In genomic region chr2:240925191-240925575, GRCh38 we compare ENCODE assay signal across 14 cellular contexts. TPM values are rescaled to one million over a fixed set of nuclear protein-coding genes. Genes with fewer than 3 reads are reported as not detected.
DNase-seq lines count a peak whose midpoint lies in the region; ATAC-seq and TF ChIP-seq lines count a peak whose summit lies in the region.
"Had no signal": no experiment of that assay in that cellular context is flagged by ENCODE, and none has a peak within 500 bp of the region (broad histone marks: within the 10 kb centered on the region; RNA-seq: fewer than 3 reads in every experiment).

No MANE protein-coding gene starts in this region.

- H3K14ac ChIP-seq in neuronal stem cell (ENCODE audit: low read length): no peak overlapping the region

- H3K4me2 ChIP-seq in HCT116 (ENCODE audit: low read length): no peak overlapping the region
- no peak overlapping the region for H3K4me2 ChIP-seq in neuronal stem cell (ENCODE audit: insufficient read depth, low read length, poor library complexity, severe bottlenecking)

- H3K9me3 ChIP-seq in HCT116 (ENCODE audit: control insufficient read depth in 1 of 2, insufficient read depth in 1 of 2, low read depth in 1 of 2, low read length in 2 of 2) (no peaks in the 10 kb centered on the region), colonic mucosa (no peaks in the 10 kb centered on the region), neuronal stem cell (replicated peaks in 1 of 2; ENCODE audit: control insufficient read depth in 2 of 2, insufficient read depth in 1 of 2, low read depth in 1 of 2, low read length in 2 of 2) (no peaks in the 10 kb centered on the region)

- H2BK15ac ChIP-seq in neuronal stem cell (ENCODE audit: low read length): no peak overlapping the region

- POLR2A ChIA-PET in HCT116 (lab: Charles Lee): no interaction called here

- DNase-seq in 8988T (peak; percentile 34), HCT116 (ENCODE audit: low read depth, low spot score) (no peak), colonic mucosa (peak; percentile 14), neuronal stem cell (ENCODE audit: low spot score) (no peak), glomerular visceral epithelial cell (ENCODE audit: extremely low spot score) (no peak), DMS153 (lab: John Stamatoyannopoulos, UW) (no peak), UCSD-AML1 (lab: John Stamatoyannopoulos, UW; ENCODE audit: unreplicated experiment) (no peak)
- DNase-seq: EL, Karpas-422 had no signal

- peak; percentile 17; the same call in 1 of the 2 replicates for ATAC-seq in HCT116
- no peak for ATAC-seq in HG02981 (IDR thresholded peaks at IDR 0.05; ENCODE audit: unreplicated experiment)

- WGBS in neuronal stem cell (ENCODE audit: extremely low coverage in 2 of 2, insufficient read length in 2 of 2, insufficient replicate concordance in 1 of 2), 2 donors: no CpG with 5 or more reads among the region's 14 CpGs

- no peaks in the 10 kb centered on the region for H3K79me2 ChIP-seq in HCT116 (ENCODE audit: insufficient read depth, low read length)

- H3K4me1 ChIP-seq in HCT116 (ENCODE audit: control insufficient read depth in 1 of 2, insufficient read depth in 2 of 2, low read length in 2 of 2): peaks cover 5 to 17% of the 10 kb centered on the region in 2 experiments; a peak in 3 of 4 replicates
- H3K4me1 ChIP-seq in colonic mucosa: no peaks in the 10 kb centered on the region
- H3K4me1 ChIP-seq in neuronal stem cell (ENCODE audit: control insufficient read depth in 2 of 2, insufficient read depth in 1 of 2, low read depth in 1 of 2, low read length in 2 of 2): peaks cover 0 to 2% of the 10 kb centered on the region in 2 donors

- H3K27ac ChIP-seq in HCT116 (ENCODE audit: low read depth, low read length) (no peak overlapping the region), colonic mucosa (no peak overlapping the region), neuronal stem cell (replicated peaks; ENCODE audit: low read length) (no peak overlapping the region)

- H3K36me3 ChIP-seq in HCT116 (ENCODE audit: control insufficient read depth in 1 of 2, insufficient read depth in 2 of 2, low read length in 2 of 2): no peaks in the 10 kb centered on the region
- no peaks in the 10 kb centered on the region for H3K36me3 ChIP-seq in colonic mucosa
- no peaks in the 10 kb centered on the region for H3K36me3 ChIP-seq in neuronal stem cell (replicated peaks in 1 of 2; ENCODE audit: control insufficient read depth in 2 of 2, insufficient read depth in 2 of 2, low read length in 2 of 2)

- H3K18ac ChIP-seq in neuronal stem cell (ENCODE audit: low read length): peak overlapping the region; percentile 76

- CTCF ChIA-PET in HCT116 (lab: Charles Lee): interaction anchor here (2.6 kb wide), 1 partner anchor 11 kb away, joined by 6 read pairs; no protein-coding TSS in a partner anchor

- RAD21 ChIA-PET in HCT116 (lab: Charles Lee; ENCODE audit: low non-redundant PET in 1 of 2, low total read pairs in 2 of 2, uncharacterized antibody in 2 of 2, unreplicated experiment in 2 of 2): no interaction called here

- H2BK5ac ChIP-seq in neuronal stem cell (ENCODE audit: low read length): no peak overlapping the region

- BruUV-seq in HCT116 (replicated peaks; lab: Mats Ljungman, UMichigan): no TSS peak

- peak overlapping the region; percentile 22 for H2BK12ac ChIP-seq in neuronal stem cell (ENCODE audit: low read length)

- no peak overlapping the region for H4K8ac ChIP-seq in neuronal stem cell (ENCODE audit: low read depth, low read length)

- no peaks in the 10 kb centered on the region for H4K20me1 ChIP-seq in HCT116 (ENCODE audit: insufficient read depth)

- no peak for TF ChIP-seq POLR2A in HCT116 (IDR thresholded peaks at IDR 0.05; ENCODE audit: borderline replicate concordance, extremely low read depth, insufficient read depth, insufficient read length)

- H3K9ac ChIP-seq in HCT116 (ENCODE audit: low read length) (no peak overlapping the region), colonic mucosa (ENCODE audit: low read depth in 2 of 2, low read length in 2 of 2) (no peak overlapping the region), neuronal stem cell (ENCODE audit: low read depth, low read length, poor library complexity) (peak overlapping the region; percentile 44)

- TF ChIP-seq RAD21 in HCT116 (IDR thresholded peaks at IDR 0.05; ENCODE audit: low read depth): no peak

- no peak overlapping the region for H2AK5ac ChIP-seq in neuronal stem cell (ENCODE audit: low read depth, low read length)

- H3K4me3 ChIP-seq in HCT116 (replicated peaks in 1 of 2; ENCODE audit: low read depth in 1 of 2, low read length in 2 of 2) (no peak overlapping the region), colonic mucosa (no peak overlapping the region), neuronal stem cell (ENCODE audit: low read length in 2 of 2) (no peak overlapping the region)

- H3K9me2 ChIP-seq in HCT116 (ENCODE audit: insufficient read depth): no peaks in the 10 kb centered on the region

- TF ChIP-seq CTCF in HCT116 (IDR thresholded peaks at IDR 0.05 in 2 of 3, conservative IDR thresholded peaks at IDR 0.05 in 1 of 3; ENCODE audit: borderline replicate concordance in 1 of 3, insufficient read depth in 1 of 3, low read depth in 2 of 3, low read length in 2 of 3): no peak
- no peak for TF ChIP-seq CTCF in colonic mucosa (IDR thresholded peaks at IDR 0.05)

- peaks cover 2% of the 10 kb centered on the region for H3K79me1 ChIP-seq in neuronal stem cell (ENCODE audit: low read depth, low read length)

- no peak overlapping the region for H3K4ac ChIP-seq in neuronal stem cell (ENCODE audit: low read length)

- intact Hi-C loops in HCT116 (cut with micrococcal nuclease): no loop called here
- intact Hi-C loops in colonic mucosa (cut with DNase I): no loop called here

- H2AFZ ChIP-seq in HCT116 (ENCODE audit: low read depth, low read length, poor library complexity, severe bottlenecking) (no peak overlapping the region), neuronal stem cell (ENCODE audit: low read length) (no peak overlapping the region)

- no peak overlapping the region for H4K91ac ChIP-seq in neuronal stem cell (ENCODE audit: low read depth, low read length, poor library complexity)

- no peak overlapping the region for H3K23ac ChIP-seq in neuronal stem cell (ENCODE audit: low read depth, low read length, poor library complexity)

- no peak overlapping the region for H2BK120ac ChIP-seq in neuronal stem cell (ENCODE audit: low read depth, low read length)

- H3K27me3 ChIP-seq in HCT116 (ENCODE audit: insufficient read depth, low read length): no peaks in the 10 kb centered on the region
- no peaks in the 10 kb centered on the region for H3K27me3 ChIP-seq in colonic mucosa
- H3K27me3 ChIP-seq in neuronal stem cell (ENCODE audit: control insufficient read depth in 3 of 3, insufficient read depth in 3 of 3, low read depth in 1 of 3, low read length in 3 of 3): peaks cover 0 to 34% (median 0%) of the 10 kb centered on the region in 3 experiments

TF ChIP-seq in HCT116, 20 proteins besides CTCF, POLR2A, EP300 and RAD21 (continues in another document):
- TF ChIP-seq REST (IDR thresholded peaks at IDR 0.05; ENCODE audit: low read depth): no peak
- no peak for TF ChIP-seq SP1 (IDR thresholded peaks at IDR 0.05; ENCODE audit: low read depth)
- TF ChIP-seq JUND (IDR thresholded peaks at IDR 0.05): no peak
- TF ChIP-seq TCF7L2 (IDR thresholded peaks at IDR 0.05; ENCODE audit: borderline replicate concordance, extremely low read depth, insufficient read depth, insufficient read length): no peak
- TF ChIP-seq FOSL1 (IDR thresholded peaks at IDR 0.05; ENCODE audit: low read depth): no peak
- TF ChIP-seq CEBPB (IDR thresholded peaks at IDR 0.05; ENCODE audit: low read depth): no peak
- TF ChIP-seq ZNF274 (IDR thresholded peaks at IDR 0.05; ENCODE audit: low read depth, low read length): no peak
- no peak for TF ChIP-seq SIN3A (IDR thresholded peaks at IDR 0.05; ENCODE audit: low read depth)
- TF ChIP-seq SRF (IDR thresholded peaks at IDR 0.05; ENCODE audit: low read depth): no peak
- no peak for TF ChIP-seq YY1 (IDR thresholded peaks at IDR 0.05; ENCODE audit: extremely low read depth, insufficient replicate concordance, low read depth, low read length)
- no peak for TF ChIP-seq EGR1 (IDR thresholded peaks at IDR 0.05; ENCODE audit: low read depth)

RNA-seq across cellular contexts. Expression of gene CROCC2, which starts 19.0 kb away (rescaled TPM):
- total RNA-seq in HCT116 (2021; ENCODE audit: unreplicated experiment): not detected
- polyA plus RNA-seq in HCT116 (2012): not detected in 2 replicates
- total RNA-seq in colonic mucosa: under 1 TPM in 1 of 2 donors, not detected in 1; 0.05 TPM
- polyA plus RNA-seq in neuronal stem cell (2013, experiment 1 of 2): not detected
- polyA plus RNA-seq in neuronal stem cell (2013, experiment 2 of 2): not detected
- total RNA-seq: cerebellum, kidney epithelial cell, neural crest cell had no signal
- polyA plus RNA-seq: BJ had no signal

RNA-seq across cellular contexts. Expression of gene MAB21L4, which starts 29.2 kb away (rescaled TPM):
- total RNA-seq in HCT116 (2021; ENCODE audit: unreplicated experiment) (not detected), colonic mucosa (10 to 100 TPM in 1 of 2 donors, 1 to 10 TPM in 1; 6.1 to 22.2 TPM)
- polyA plus RNA-seq in HCT116 (2012): 0.14 and 0.21 TPM in 2 replicates
- polyA plus RNA-seq in neuronal stem cell (2013, experiment 1 of 2): not detected
- not detected for polyA plus RNA-seq in neuronal stem cell (2013, experiment 2 of 2)
- total RNA-seq: cerebellum, neural crest cell had no signal
- polyA plus RNA-seq: BJ had no signal

RNA-seq across cellular contexts. Expression of gene AGXT, which starts 56.6 kb away (rescaled TPM):
- total RNA-seq in HCT116 (2021; ENCODE audit: unreplicated experiment): 0.34 TPM
- polyA plus RNA-seq in HCT116 (2012): not detected in 2 replicates
- total RNA-seq in colonic mucosa: 1 to 10 TPM; 1.9 to 6.1 TPM
- not detected for polyA plus RNA-seq in neuronal stem cell (2013, experiment 1 of 2)
- not detected for polyA plus RNA-seq in neuronal stem cell (2013, experiment 2 of 2)
- total RNA-seq: cerebellum, neural crest cell had no signal
- polyA plus RNA-seq: BJ had no signal

Comparison
In these comparisons a context has a peak if more than half of its experiments do, and no peak if none do; other contexts are left out.
1. DNase-seq: peak in 8988T (single experiment) and colonic mucosa (single experiment); none in HCT116 (single experiment), neuronal stem cell (single experiment), glomerular visceral epithelial cell (single experiment), DMS153 (single experiment) and UCSD-AML1 (single experiment).